Comparison of ENCODE assay signal across 9 cellular contexts in the genomic region with DNA sequence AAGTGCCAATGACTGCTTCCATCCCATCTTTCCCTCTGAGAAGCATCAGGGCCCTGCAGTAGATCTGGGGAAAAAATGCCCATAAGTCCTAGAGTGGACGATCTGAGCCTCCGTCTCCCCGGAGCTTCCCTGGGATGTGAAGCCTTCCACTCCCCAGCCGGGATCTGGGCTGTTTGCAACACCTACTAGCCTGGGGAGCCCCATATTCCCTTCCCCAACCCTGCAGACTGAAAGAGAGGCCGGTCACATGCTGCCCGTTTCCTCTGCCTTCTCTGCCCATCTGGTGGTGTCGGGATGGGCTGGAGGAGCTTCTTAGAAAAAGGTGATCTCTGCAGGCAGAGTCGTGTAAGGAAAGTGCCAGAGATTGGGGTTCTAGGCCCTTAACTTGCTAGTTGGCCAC. TPM values are rescaled to one million over a fixed set of nuclear protein-coding genes. Genes with fewer than 3 reads are reported as not detected.
DNase-seq lines count a peak whose midpoint lies in the region; FAIRE-seq and TF ChIP-seq lines count a peak whose summit lies in the region.
"Had no signal": no experiment of that assay in that cellular context is flagged by ENCODE, and none has a peak within 500 bp of the region (broad histone marks: within the 10 kb centered on the region; RNA-seq: fewer than 3 reads in every experiment).

No MANE protein-coding gene starts in this region.

- no peak overlapping the region for H3K9ac ChIP-seq in iPS-15b (ENCODE audit: low read depth, low read length)

- H3K4me1 Mint-ChIP-seq in activated naive CD4-positive, alpha-beta T cell treated with anti-CD3 and anti-CD28 coated beads for 36 hours (ENCODE audit: low read depth): peaks cover 60% of the 10 kb centered on the region
- H3K4me1 Mint-ChIP-seq in activated T-helper 2 cell treated with anti-CD3 and anti-CD28 coated beads, Interferon-gamma antibody, Interleukin-2, Interleukin-4, amounts not matched to agents 10 μg/mL and 5 μg/mL and 100 μg/mL, durations not matched to agents 14 hours and 24 hours and 36 hours (ENCODE audit: low read depth): peaks cover 25% of the 10 kb centered on the region

- no peaks in the 10 kb centered on the region for H3K36me3 ChIP-seq in iPS-15b (ENCODE audit: control insufficient read depth, insufficient read depth, low read length)

- H3K4me3 ChIP-seq in iPS-15b (ENCODE audit: low read depth, low read length): peak overlapping the region; percentile 64

- intact Hi-C loops in activated naive CD4-positive, alpha-beta T cell treated with anti-CD3 and anti-CD28 coated beads for 36 hours (cut with micrococcal nuclease): loop anchor here (2.0 to 5.0 kb wide), 4 partner anchors 24 to 425 kb away; a partner anchor contains a TSS
- intact Hi-C loops in activated T-helper 2 cell treated with anti-CD3 and anti-CD28 coated beads, Interferon-gamma antibody, Interleukin-2, Interleukin-4, amounts not matched to agents 10 μg/mL and 5 μg/mL and 100 μg/mL, durations not matched to agents 14 hours and 24 hours and 36 hours (cut with micrococcal nuclease): loop anchor here (5.0 kb wide), 1 partner anchor 40 kb away; a partner anchor contains a TSS

- H3K4me1 ChIP-seq in iPS-15b (ENCODE audit: control insufficient read depth, insufficient read depth, low read length): peaks cover 7% of the 10 kb centered on the region

- H3K9me3 Mint-ChIP-seq in activated naive CD4-positive, alpha-beta T cell treated with anti-CD3 and anti-CD28 coated beads for 36 hours: peaks cover 2% of the 10 kb centered on the region
- H3K9me3 Mint-ChIP-seq in activated T-helper 2 cell treated with anti-CD3 and anti-CD28 coated beads, Interferon-gamma antibody, Interleukin-2, Interleukin-4, amounts not matched to agents 10 μg/mL and 5 μg/mL and 100 μg/mL, durations not matched to agents 14 hours and 24 hours and 36 hours: peaks cover 10% of the 10 kb centered on the region

- peak overlapping the region; percentile 58 for H3K27ac ChIP-seq in temporal lobe (ENCODE audit: low read depth, low read length)

- no peak for FAIRE-seq in D721Med (lab: Jason Lieb, UNC)

- H3K27ac Mint-ChIP-seq in activated naive CD4-positive, alpha-beta T cell treated with anti-CD3 and anti-CD28 coated beads for 36 hours: peak overlapping the region; percentile 76
- H3K27ac Mint-ChIP-seq in activated T-helper 2 cell treated with anti-CD3 and anti-CD28 coated beads, Interferon-gamma antibody, Interleukin-2, Interleukin-4, amounts not matched to agents 10 μg/mL and 5 μg/mL and 100 μg/mL, durations not matched to agents 14 hours and 24 hours and 36 hours: no peak overlapping the region

- TF ChIP-seq CTCF in D721Med (IDR thresholded peaks at IDR 0.05; ENCODE audit: insufficient read depth, missing control alignments): no peak

- H3K27me3 ChIP-seq in iPS-15b (ENCODE audit: control insufficient read depth, insufficient read depth, low read length): peaks cover 11% of the 10 kb centered on the region

- H3K27me3 Mint-ChIP-seq in activated naive CD4-positive, alpha-beta T cell treated with anti-CD3 and anti-CD28 coated beads for 36 hours (ENCODE audit: low read depth): no peaks in the 10 kb centered on the region
- H3K27me3 Mint-ChIP-seq in activated T-helper 2 cell treated with anti-CD3 and anti-CD28 coated beads, Interferon-gamma antibody, Interleukin-2, Interleukin-4, amounts not matched to agents 10 μg/mL and 5 μg/mL and 100 μg/mL, durations not matched to agents 14 hours and 24 hours and 36 hours (ENCODE audit: low read depth): peaks cover 2% of the 10 kb centered on the region

- no peaks in the 10 kb centered on the region for H3K9me3 ChIP-seq in iPS-15b (ENCODE audit: control insufficient read depth, insufficient read depth, low read length)

- H3K4me3 Mint-ChIP-seq in activated naive CD4-positive, alpha-beta T cell treated with anti-CD3 and anti-CD28 coated beads for 36 hours: peak overlapping the region; percentile 90
- peak overlapping the region; percentile 75 for H3K4me3 Mint-ChIP-seq in activated T-helper 2 cell treated with anti-CD3 and anti-CD28 coated beads, Interferon-gamma antibody, Interleukin-2, Interleukin-4, amounts not matched to agents 10 μg/mL and 5 μg/mL and 100 μg/mL, durations not matched to agents 14 hours and 24 hours and 36 hours (ENCODE audit: low read depth)

- CTCF ChIA-PET in activated naive CD4-positive, alpha-beta T cell treated with anti-CD3 and anti-CD28 coated beads for 36 hours (lab: Charles Lee): interaction anchor here (0.9 to 2.4 kb wide), 4 partner anchors 13 to 42 kb away, joined by 3 to 6 read pairs (median 4); a partner anchor contains a TSS

- DNase-seq in activated naive CD4-positive, alpha-beta T cell treated with anti-CD3 and anti-CD28 coated beads for 36 hours: no peak
- no peak for DNase-seq in activated naive CD4-positive, alpha-beta T cell (lab: John Stamatoyannopoulos, UW)
- DNase-seq in activated T-helper 2 cell treated with anti-CD3 and anti-CD28 coated beads, Interferon-gamma antibody, Interleukin-2, Interleukin-4, amounts not matched to agents 10 μg/mL and 5 μg/mL and 100 μg/mL, durations not matched to agents 14 hours and 24 hours and 36 hours (ENCODE audit: low spot score): no peak
- DNase-seq in GOT3 (lab: John Stamatoyannopoulos, UW): no peak
- no peak for DNase-seq in D721Med (ENCODE audit: insufficient read length, low spot score)
- no peak for DNase-seq in NCI-H1417 treated with DMSO at 0.1 percent for 48 hours (lab: John Stamatoyannopoulos, UW)
- DNase-seq: NCI-H446 had no signal

- H3K36me3 Mint-ChIP-seq in activated naive CD4-positive, alpha-beta T cell treated with anti-CD3 and anti-CD28 coated beads for 36 hours (ENCODE audit: low read depth): no peaks in the 10 kb centered on the region
- H3K36me3 Mint-ChIP-seq in activated T-helper 2 cell treated with anti-CD3 and anti-CD28 coated beads, Interferon-gamma antibody, Interleukin-2, Interleukin-4, amounts not matched to agents 10 μg/mL and 5 μg/mL and 100 μg/mL, durations not matched to agents 14 hours and 24 hours and 36 hours (ENCODE audit: low read depth): peaks cover 12% of the 10 kb centered on the region

RNA-seq across cellular contexts. Expression of a gene that starts 1.1 kb away (rescaled TPM):
- total RNA-seq in activated naive CD4-positive, alpha-beta T cell treated with anti-CD3 and anti-CD28 coated beads for 36 hours: 1 to 10 TPM; 6.7 to 7.3 TPM
- 2.7 and 3.1 TPM in 2 replicates for total RNA-seq in activated T-helper 2 cell treated with anti-CD3 and anti-CD28 coated beads, Interferon-gamma antibody, Interleukin-2, Interleukin-4, amounts not matched to agents 10 μg/mL and 5 μg/mL and 100 μg/mL, durations not matched to agents 14 hours and 24 hours and 36 hours
- 13.5 TPM for total RNA-seq in temporal lobe

RNA-seq across cellular contexts. Expression of a gene that starts 41.3 kb away (rescaled TPM):
- total RNA-seq in activated naive CD4-positive, alpha-beta T cell treated with anti-CD3 and anti-CD28 coated beads for 36 hours: not detected
- 0.32 TPM in 1 of 2 replicates, not detected in the other for total RNA-seq in activated T-helper 2 cell treated with anti-CD3 and anti-CD28 coated beads, Interferon-gamma antibody, Interleukin-2, Interleukin-4, amounts not matched to agents 10 μg/mL and 5 μg/mL and 100 μg/mL, durations not matched to agents 14 hours and 24 hours and 36 hours
- total RNA-seq in temporal lobe: under 0.01 TPM
